Comparison of ENCODE assay signal across 8 cellular contexts in genomic region chr19:15378529-15379082, GRCh38. TPM values are rescaled to one million over a fixed set of nuclear protein-coding genes. Genes with fewer than 3 reads are reported as not detected.
DNase-seq lines count a peak whose midpoint lies in the region; ATAC-seq and TF ChIP-seq lines count a peak whose summit lies in the region.

No MANE protein-coding gene starts in this region.

- WGBS in right cardiac atrium = under 1% methylated on average over 22 of the region's 22 CpGs

- intact Hi-C loops in Calu3 (cut with micrococcal nuclease; ENCODE audit: unreplicated experiment) = loop anchor here (2.0 kb wide), 1 partner anchor 40 kb away; the partner anchor contains the start of gene AKAP8L
- intact Hi-C loops in right cardiac atrium (cut with DNase I) = loop anchor here in 2 of 4 donors (2.0 to 10.0 kb wide), 2 partner anchors 114 kb away; no protein-coding TSS in a partner anchor

- H3K27ac ChIP-seq in SK-N-MC (peak overlapping the region; percentile 87), right cardiac atrium (ENCODE audit: low read length) (peak overlapping the region; percentile 77)

- H3K36me3 ChIP-seq in SK-N-MC (ENCODE audit: insufficient read depth, low read length) = peaks cover 12% of the 10 kb centered on the region; the same call in 1 of the 2 replicates

- CTCF ChIA-PET in Calu3 (lab: Charles Lee) = interaction anchor here (0.9 kb wide), 1 partner anchor 55 kb away, joined by 3 read pairs; no protein-coding TSS in a partner anchor

- H3K27ac Mint-ChIP-seq in Calu3 (ENCODE audit: unreplicated experiment) = peak overlapping the region; percentile 98

- TF ChIP-seq CTCF in Calu3 (IDR thresholded peaks at IDR 0.05; ENCODE audit: unreplicated experiment) (no peak), retinal pigment epithelial cell (conservative IDR thresholded peaks at IDR 0.05; ENCODE audit: low read depth, low read length) (no peak)

- H3K9me3 Mint-ChIP-seq in Calu3 (ENCODE audit: low read depth, unreplicated experiment) = no peaks in the 10 kb centered on the region

- H3K4me3 Mint-ChIP-seq in Calu3 (ENCODE audit: low read depth, unreplicated experiment) = peak overlapping the region; percentile 77

- H3K4me3 ChIP-seq in SK-N-MC (peak overlapping the region; percentile 90), right cardiac atrium (ENCODE audit: low read length) (peak overlapping the region; percentile 86), retinal pigment epithelial cell (ENCODE audit: low read length) (peak overlapping the region; percentile 96)

- no peaks in the 10 kb centered on the region for H3K4me1 Mint-ChIP-seq in Calu3 (ENCODE audit: low read depth, unreplicated experiment)

- peaks cover 48% of the 10 kb centered on the region for H3K36me3 Mint-ChIP-seq in Calu3 (ENCODE audit: insufficient read depth, unreplicated experiment)

- H3K4me1 ChIP-seq in right cardiac atrium (ENCODE audit: control insufficient read depth, insufficient read depth, low read length) = peaks cover 16% of the 10 kb centered on the region

- peak in 1 of 2 donors; percentile 4 for ATAC-seq in right cardiac atrium
- no peak for ATAC-seq in HG03521 (IDR thresholded peaks at IDR 0.05; ENCODE audit: unreplicated experiment)

- H3K27me3 ChIP-seq in right cardiac atrium (ENCODE audit: control insufficient read depth, insufficient read depth) = no peaks in the 10 kb centered on the region

- TSS peak; percentile 69 for BruUV-seq in Calu3 (replicated peaks; lab: Mats Ljungman, UMichigan)

- H3K9ac ChIP-seq in SK-N-MC (ENCODE audit: insufficient read length) = peak overlapping the region; percentile 90

- no peaks in the 10 kb centered on the region for H3K9me3 ChIP-seq in SK-N-MC (ENCODE audit: low read depth, low read length)
- no peaks in the 10 kb centered on the region for H3K9me3 ChIP-seq in right cardiac atrium (ENCODE audit: control insufficient read depth, low read length)

- no peaks in the 10 kb centered on the region for H3K27me3 Mint-ChIP-seq in Calu3 (ENCODE audit: unreplicated experiment)

- DNase-seq in Calu3 = peak; percentile 20
- peak in 50 of 76 experiments; percentile 7 to 88 (median 44) for DNase-seq in HUDEP-2 (lab: John Stamatoyannopoulos, UW; ENCODE audit: unreplicated experiment in 76 of 76)
- DNase-seq in SK-N-MC (ENCODE audit: low read depth, low spot score) = no peak
- DNase-seq in amniotic stem cell (lab: John Stamatoyannopoulos, UW) = peak; percentile 17
- DNase-seq in right cardiac atrium = peak; percentile 40 to 76 (median 73)
- DNase-seq in retinal pigment epithelial cell (ENCODE audit: low read depth) = peak; percentile 25
- DNase-seq in NCI-H1436 treated with DMSO at 0.1 percent for 48 hours (lab: John Stamatoyannopoulos, UW) = no peak

RNA-seq across cellular contexts. Expression of gene AKAP8, which starts 1.0 kb away (rescaled TPM):
- total RNA-seq in Calu3 (2022) (35.8 and 38.0 TPM in 2 replicates), right cardiac atrium (10 to 100 TPM; 17.1 to 24.9 (median 21.4) TPM)
- polyA plus RNA-seq in right cardiac atrium = 9.3 TPM

RNA-seq across cellular contexts. Expression of gene AKAP8L, which starts 40.2 kb away (rescaled TPM):
- total RNA-seq in Calu3 (2022) = 94.0 and 96.8 TPM in 2 replicates
- 100 to 1,000 TPM in 1 of 4 donors, 10 to 100 TPM in 3; 64.4 to 106 (median 86.1) TPM for total RNA-seq in right cardiac atrium
- polyA plus RNA-seq in right cardiac atrium = 66.5 TPM

RNA-seq across cellular contexts. Expression of gene BRD4, which starts 46.3 kb away (rescaled TPM):
- total RNA-seq in Calu3 (2022) (92.2 and 93.9 TPM in 2 replicates), right cardiac atrium (10 to 100 TPM; 51.1 to 62.8 (median 59.2) TPM)
- polyA plus RNA-seq in right cardiac atrium = 29.6 TPM

Comparison
In these comparisons a context has a peak if more than half of its experiments do, and no peak if none do; other contexts are left out.
1. DNase-seq: peak in Calu3 (single experiment), HUDEP-2 (50 of 76), amniotic stem cell (single experiment), right cardiac atrium (3 of 3) and retinal pigment epithelial cell (single experiment); none in SK-N-MC (single experiment) and NCI-H1436 treated with DMSO at 0.1 percent for 48 hours (single experiment).
2. Peak in every context shown above with its lines, with median percentiles within 50 percentile points of each other: H3K4me3 ChIP-seq.